Comparison of ENCODE assay signal across 2 cellular contexts in genomic region chr20:34898129-34898528, GRCh38. TPM values are rescaled to one million over a fixed set of nuclear protein-coding genes. Genes with fewer than 3 reads are reported as not detected.
"Had no signal": no experiment of that assay in that cellular context is flagged by ENCODE, and none has a peak within 500 bp of the region (broad histone marks: within the 10 kb centered on the region; RNA-seq: fewer than 3 reads in every experiment).

No MANE protein-coding gene starts in this region.

RNA-seq across cellular contexts. Expression of gene MYH7B, which starts 57.5 kb away (rescaled TPM):
- total RNA-seq: RPMI7951, SJSA1 had no signal
